9 cellular contexts compared by ENCODE assay signal in the genomic region with DNA sequence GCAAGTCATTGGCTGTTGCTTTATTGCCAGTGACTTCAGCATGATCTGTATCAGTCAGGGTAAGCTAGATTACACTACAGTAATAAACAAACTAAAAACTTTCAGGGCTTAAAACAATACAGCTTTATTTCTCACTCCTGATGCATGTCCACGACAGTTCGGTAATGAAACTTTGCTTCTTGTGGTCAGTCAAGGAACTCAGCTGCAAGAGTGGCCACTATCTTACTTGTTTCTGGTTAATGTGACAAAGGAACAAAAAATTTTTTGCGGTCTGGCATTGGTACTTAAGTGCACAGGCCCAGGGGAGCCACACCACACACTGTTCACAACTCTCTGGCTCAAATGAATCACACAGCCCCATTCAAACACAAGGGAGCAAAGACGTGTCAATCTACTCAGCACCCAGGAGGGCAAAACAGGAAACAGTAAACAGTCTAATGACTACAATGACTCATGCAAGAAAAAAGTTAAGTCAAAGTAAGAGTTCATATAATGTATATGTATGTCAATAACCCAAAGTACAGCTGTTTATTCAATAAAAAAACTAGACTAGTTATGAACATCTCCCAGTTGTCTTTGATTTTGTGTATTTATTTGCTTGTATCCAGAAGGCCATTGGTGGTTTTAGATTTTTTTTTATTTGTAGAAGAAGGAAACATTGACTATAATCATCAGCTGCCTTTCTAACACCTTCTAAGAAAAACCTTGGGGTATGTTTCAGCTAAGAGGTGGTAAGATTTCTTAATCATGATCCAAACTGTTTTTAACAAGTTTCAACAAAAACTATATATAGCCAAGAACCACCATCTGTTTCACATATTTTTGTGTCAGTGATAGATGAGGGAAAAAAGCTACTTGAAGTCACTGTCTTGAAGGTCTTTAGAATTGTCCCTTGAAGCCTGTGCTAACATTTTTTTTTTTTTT.
DNase-seq lines count a peak whose midpoint lies in the region; ATAC-seq and TF ChIP-seq lines count a peak whose summit lies in the region.
"Had no signal": no experiment of that assay in that cellular context is flagged by ENCODE, and none has a peak within 500 bp of the region (broad histone marks: within the 10 kb centered on the region; RNA-seq: fewer than 3 reads in every experiment).

No MANE protein-coding gene starts in this region.

- H3K27ac ChIP-seq in heart right ventricle (peak overlapping the region in 2 of 10 donors; percentile 27 to 49), coronary artery (no peak overlapping the region)

- H3K27me3 ChIP-seq in heart right ventricle: no peaks in the 10 kb centered on the region
- H3K27me3 ChIP-seq: Peyer's patch had no signal

- WGBS in heart right ventricle, 2 donors: 54 to 57% methylated on average over 4 of the region's 4 CpGs

- peak; percentile 99 for ATAC-seq in GM21526 (IDR thresholded peaks at IDR 0.05; ENCODE audit: low FRiP score, unreplicated experiment)
- ATAC-seq in heart right ventricle: peak in 7 of 8 donors; percentile 62 to 88 (median 72)

- intact Hi-C loops in heart right ventricle (cut with DNase I): no loop called here

- no peaks in the 10 kb centered on the region for H3K9me3 ChIP-seq in heart right ventricle
- H3K9me3 ChIP-seq: Peyer's patch had no signal

- H3K4me3 ChIP-seq in heart right ventricle (no peak overlapping the region), coronary artery (no peak overlapping the region)
- H3K4me3 ChIP-seq: Peyer's patch had no signal

- TF ChIP-seq CTCF in heart right ventricle (IDR thresholded peaks at IDR 0.05) (no peak), coronary artery (IDR thresholded peaks at IDR 0.05) (no peak)

- peaks cover 0 to 8% (median 0%) of the 10 kb centered on the region in 9 donors for H3K4me1 ChIP-seq in heart right ventricle

- DNase-seq in Daoy (ENCODE audit: low read depth): peak; percentile 99
- DNase-seq in HS-5 (ENCODE audit: low read depth): peak; percentile 93
- peak; percentile 27 for DNase-seq in activated CD8-positive, alpha-beta memory T cell treated with anti-CD3 and anti-CD28 coated beads, Interleukin-2, amount 50 U/mL, for 4 hours
- DNase-seq in heart right ventricle: peak; percentile 6 to 10
- DNase-seq in stimulated activated CD8-positive, alpha-beta memory T cell treated with anti-CD3 and anti-CD28 coated beads, Interleukin-12 subunit alpha, Interleukin-12 subunit beta, amount 100 ng/mL, for 1 hour (ENCODE audit: low read depth): peak; percentile 35
- DNase-seq in coronary artery (ENCODE audit: low spot score): no peak
- no peak for DNase-seq in NCI-H510A (lab: John Stamatoyannopoulos, UW)

- no peaks in the 10 kb centered on the region for H3K36me3 ChIP-seq in heart right ventricle
- H3K36me3 ChIP-seq: Peyer's patch had no signal

Comparison
In these comparisons a context has a peak if more than half of its experiments do, and no peak if none do; other contexts are left out.
1. DNase-seq: peak in Daoy (single experiment), HS-5 (single experiment), activated CD8-positive, alpha-beta memory T cell treated with anti-CD3 and anti-CD28 coated beads, Interleukin-2, amount 50 U/mL, for 4 hours (single experiment), heart right ventricle (2 of 2) and stimulated activated CD8-positive, alpha-beta memory T cell treated with anti-CD3 and anti-CD28 coated beads, Interleukin-12 subunit alpha, Interleukin-12 subunit beta, amount 100 ng/mL, for 1 hour (single experiment); none in coronary artery (single experiment) and NCI-H510A (single experiment).